19 cellular contexts compared by ENCODE assay signal in the genomic region with DNA sequence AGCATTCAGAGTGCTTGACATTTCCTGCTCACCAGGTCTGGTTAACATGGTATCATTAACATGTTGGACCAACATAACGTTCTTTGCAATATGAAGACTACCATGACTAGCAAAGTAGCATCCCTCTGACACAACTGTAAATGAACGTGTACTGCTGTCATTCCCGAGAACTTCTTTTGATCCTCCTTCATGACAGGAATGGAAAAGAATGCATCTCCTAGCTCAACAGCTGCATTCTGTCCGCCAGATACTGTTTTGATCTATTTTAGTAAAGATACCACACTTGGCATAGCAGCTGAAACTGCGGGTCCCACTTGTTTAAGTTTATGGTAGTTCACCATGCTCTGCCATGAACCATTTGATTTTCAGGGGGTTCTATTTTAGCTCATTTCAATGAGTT.
DNase-seq lines count a peak whose midpoint lies in the region; ATAC-seq and TF ChIP-seq lines count a peak whose summit lies in the region.
"Had no signal": no experiment of that assay in that cellular context is flagged by ENCODE, and none has a peak within 500 bp of the region (broad histone marks: within the 10 kb centered on the region; RNA-seq: fewer than 3 reads in every experiment).

No MANE protein-coding gene starts in this region.

- no peaks in the 10 kb centered on the region for H3K27me3 ChIP-seq in SJCRH30
- H3K27me3 ChIP-seq: BLaER1 had no signal

- CTCF ChIA-PET in HEK293 (lab: Yijun Ruan, JAX): no interaction called here

- H3K4me1 ChIP-seq in HEK293 (ENCODE audit: control insufficient read depth, insufficient read depth, low read length) (no peaks in the 10 kb centered on the region), SJCRH30 (no peaks in the 10 kb centered on the region; the same call in 1 of the 2 replicates)
- H3K4me1 ChIP-seq: BLaER1, Caco-2, HAP-1 had no signal

- no peaks in the 10 kb centered on the region for H3K36me3 Mint-ChIP-seq in HFFc6 (ENCODE audit: low read depth)
- H3K36me3 Mint-ChIP-seq: CD4-positive, CD25-positive, alpha-beta regulatory T cell; CD8-positive, alpha-beta T cell had no signal

- TF ChIP-seq CTCF in HEK293 (tag by site-specific recombination; IDR thresholded peaks at IDR 0.05): no peak
- TF ChIP-seq CTCF in HFFc6 (IDR thresholded peaks at IDR 0.05): no peak

- DNase-seq in SJCRH30: peak; percentile 16 to 21
- peak; percentile 82 for DNase-seq in myocyte (ENCODE audit: low read depth)
- DNase-seq in skeletal muscle cell (ENCODE audit: low read depth): peak; percentile 6
- no peak for DNase-seq in HFFc6
- DNase-seq in hepatic stellate cell (ENCODE audit: low spot score): no peak
- no peak for DNase-seq in NOMO-1 (lab: John Stamatoyannopoulos, UW; ENCODE audit: unreplicated experiment in 2 of 2)
- DNase-seq: Caco-2; CD4-positive, CD25-positive, alpha-beta regulatory T cell; CD8-positive, alpha-beta T cell; DMS153; DND-41; GOT3 had no signal

- no peaks in the 10 kb centered on the region for H3K9me3 ChIP-seq in HEK293 (ENCODE audit: control insufficient read depth, insufficient read depth, low read depth, low read length)
- 0 out of 2 replicates have a peak, but pooled peaks cover 3% of the 10 kb centered on the region for H3K9me3 ChIP-seq in SJCRH30 (replicated peaks)
- H3K9me3 ChIP-seq: BLaER1, Caco-2, HAP-1 had no signal

- no peak overlapping the region for H3K4me3 Mint-ChIP-seq in HFFc6
- H3K4me3 Mint-ChIP-seq: B cell; CD4-positive, CD25-positive, alpha-beta regulatory T cell; CD8-positive, alpha-beta T cell had no signal

- H3K27ac ChIP-seq in HEK293 (ENCODE audit: extremely low read depth, low read depth, low read length) (no peak overlapping the region), SJCRH30 (no peak overlapping the region)
- H3K27ac ChIP-seq: 22Rv1, BLaER1, C4-2B had no signal

- H3K9me3 Mint-ChIP-seq in HFFc6: no peaks in the 10 kb centered on the region
- H3K9me3 Mint-ChIP-seq: CD8-positive, alpha-beta T cell had no signal

- H3K4me1 Mint-ChIP-seq in HFFc6 (ENCODE audit: low read depth): no peaks in the 10 kb centered on the region; the same call in 1 of the 2 replicates
- H3K4me1 Mint-ChIP-seq: B cell; CD4-positive, CD25-positive, alpha-beta regulatory T cell had no signal

- H3K27ac Mint-ChIP-seq in HFFc6: no peak overlapping the region
- H3K27ac Mint-ChIP-seq: B cell; CD4-positive, CD25-positive, alpha-beta regulatory T cell; CD8-positive, alpha-beta T cell had no signal

- POLR2A ChIA-PET in HEK293 (lab: Yijun Ruan, JAX): no interaction called here

- ATAC-seq in HG02571 (IDR thresholded peaks at IDR 0.05; ENCODE audit: unreplicated experiment): no peak
- ATAC-seq: CD8-positive, alpha-beta T cell had no signal

- H3K36me3 ChIP-seq in HEK293 (ENCODE audit: control insufficient read depth in 2 of 2, insufficient read depth in 1 of 2, low read length in 2 of 2): no peaks in the 10 kb centered on the region
- no peaks in the 10 kb centered on the region for H3K36me3 ChIP-seq in SJCRH30
- H3K36me3 ChIP-seq: BLaER1, HAP-1 had no signal

- H3K4me3 ChIP-seq in HEK293 (ENCODE audit: low read depth, low read length) (no peak overlapping the region), SJCRH30 (no peak overlapping the region), skeletal muscle cell (ENCODE audit: low read depth, low read length) (no peak overlapping the region)
- H3K4me3 ChIP-seq: BLaER1, HAP-1 had no signal

- H3K27me3 Mint-ChIP-seq in HFFc6 (ENCODE audit: insufficient read depth): 0 out of 2 replicates have a peak, but pooled peaks cover 2% of the 10 kb centered on the region
- H3K27me3 Mint-ChIP-seq: B cell; CD4-positive, CD25-positive, alpha-beta regulatory T cell had no signal

TF ChIP-seq in HEK293, 187 proteins besides CTCF, POLR2A, EP300 and RAD21:
- TF ChIP-seq SP7 (tag by site-specific recombination; IDR thresholded peaks at IDR 0.05) (no peak), ZNF157 (tag by site-specific recombination; IDR thresholded peaks at IDR 0.05) (peak; percentile 60)

Comparison
In these comparisons a context has a peak if more than half of its experiments do, and no peak if none do; other contexts are left out.
1. DNase-seq: peak in SJCRH30 (2 of 2), myocyte (single experiment) and skeletal muscle cell (single experiment); none in HFFc6 (single experiment), hepatic stellate cell (single experiment) and NOMO-1 (0 of 2).